Comparison of ENCODE assay signal across 8 cellular contexts in the genomic region with DNA sequence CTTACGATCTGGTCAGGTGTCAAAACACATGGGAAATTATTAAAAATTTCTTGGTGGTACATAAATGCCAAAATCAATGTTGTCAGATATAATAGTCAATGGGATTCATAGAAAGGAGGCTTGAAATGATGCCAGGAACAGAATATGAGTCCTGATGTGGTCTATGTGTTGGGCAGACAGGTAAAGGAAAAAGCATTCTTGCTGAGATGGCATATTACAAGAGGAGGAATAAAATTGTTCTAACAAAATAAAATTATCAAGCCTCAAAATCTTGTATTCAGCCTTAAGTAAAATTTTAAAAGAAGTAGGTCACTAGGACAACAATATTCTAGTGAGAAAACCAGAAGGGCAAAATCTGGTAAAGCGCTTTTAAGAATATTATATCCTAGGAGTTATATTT.
"Had no signal": no experiment of that assay in that cellular context is flagged by ENCODE, and none has a peak within 500 bp of the region (broad histone marks: within the 10 kb centered on the region; RNA-seq: fewer than 3 reads in every experiment).

No MANE protein-coding gene starts in this region.

- H2AFZ ChIP-seq: GM23248 had no signal

- H3K4me3 ChIP-seq: GM23248, HAP-1 had no signal

- H3K4me1 ChIP-seq: HAP-1 had no signal

- H3K36me3 ChIP-seq: HAP-1 had no signal

- DNase-seq: GM23248, GOT3, H7, HFFc6, KG1 had no signal

- ATAC-seq: HCT116 had no signal

- H3K9ac ChIP-seq: GM23248 had no signal

- H3K9me3 ChIP-seq: HAP-1 had no signal

- H3K27ac ChIP-seq: GM23248, HL-60 had no signal
